ENCODE assay signal across 24 cellular contexts in the genomic region with DNA sequence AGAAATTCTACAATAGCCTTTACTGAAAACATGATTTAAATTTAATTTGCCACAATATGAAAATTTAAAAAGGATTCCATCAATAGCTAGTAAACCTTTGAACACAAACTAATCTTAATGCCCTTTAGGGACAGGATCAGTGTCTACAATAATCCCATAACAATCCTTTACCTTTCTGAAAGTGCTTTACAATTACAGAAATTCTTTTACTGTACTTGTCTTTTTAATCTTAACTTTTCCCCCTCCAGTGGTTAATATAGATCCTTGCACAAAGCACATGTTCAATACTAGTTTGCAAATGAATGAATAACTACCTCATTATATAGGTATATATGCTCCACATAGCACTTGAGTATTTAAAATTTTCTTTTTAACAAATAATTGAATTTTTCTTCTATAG.
"Had no signal": no experiment of that assay in that cellular context is flagged by ENCODE, and none has a peak within 500 bp of the region (broad histone marks: within the 10 kb centered on the region; RNA-seq: fewer than 3 reads in every experiment).

No MANE protein-coding gene starts in this region.

- H3K27me3 ChIP-seq: colonic mucosa, dorsolateral prefrontal cortex, esophagus muscularis mucosa, esophagus squamous epithelium, foreskin keratinocyte, gastrocnemius medialis, gastroesophageal sphincter, heart left ventricle, heart right ventricle had no signal

- H3K4me3 ChIP-seq: colonic mucosa, coronary artery, dorsolateral prefrontal cortex, esophagus muscularis mucosa, esophagus squamous epithelium, gastrocnemius medialis, gastroesophageal sphincter, heart left ventricle, heart right ventricle had no signal

- H3K9me3 ChIP-seq: colonic mucosa, esophagus muscularis mucosa, esophagus squamous epithelium, gastrocnemius medialis, gastroesophageal sphincter, heart left ventricle, heart right ventricle had no signal

- H3K4me1 ChIP-seq: colonic mucosa, esophagus muscularis mucosa, esophagus squamous epithelium, foreskin keratinocyte, gastroesophageal sphincter had no signal

- ATAC-seq: effector memory CD8-positive, alpha-beta T cell; esophagus mucosa; foreskin keratinocyte; gastrocnemius medialis; gastroesophageal sphincter; heart left ventricle; heart right ventricle had no signal

- DNase-seq: colonic mucosa; cortex of kidney; dermis blood vessel endothelial cell; dorsolateral prefrontal cortex; effector CD4-positive, alpha-beta T cell; effector CD8-positive, alpha-beta T cell; effector memory CD4-positive, alpha-beta T cell; effector memory CD8-positive, alpha-beta T cell; endodermal cell; erythroblast; esophagus squamous epithelium; foreskin fibroblast; foreskin keratinocyte; foreskin melanocyte; gastrocnemius medialis; glutamatergic neuron; head of caudate nucleus; heart left ventricle; heart right ventricle had no signal

- H3K27ac ChIP-seq: colonic mucosa, coronary artery, dorsolateral prefrontal cortex, epithelial cell of prostate, esophagus muscularis mucosa, esophagus squamous epithelium, foreskin keratinocyte, gastrocnemius medialis, gastroesophageal sphincter, heart left ventricle, heart right ventricle had no signal

- H3K36me3 ChIP-seq: colonic mucosa had no signal
